In the genomic region with DNA sequence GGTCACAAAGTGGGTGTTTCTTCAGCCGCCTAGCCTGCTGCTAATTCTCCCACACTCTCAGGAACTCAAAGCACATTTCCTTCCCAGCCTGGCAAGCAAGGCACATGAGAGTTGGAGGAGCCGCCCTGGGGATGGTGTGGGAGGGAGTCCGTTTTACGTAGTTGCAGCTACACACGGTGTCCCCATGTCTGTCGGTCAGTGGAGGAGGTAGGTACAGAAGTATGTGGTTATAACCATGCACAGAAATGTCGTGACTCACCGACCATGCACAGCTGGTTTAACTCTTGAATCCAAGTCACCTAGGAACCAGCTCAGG, we compare ENCODE assay signal across 19 cellular contexts. TPM values are rescaled to one million over a fixed set of nuclear protein-coding genes. Genes with fewer than 3 reads are reported as not detected.
DNase-seq lines count a peak whose midpoint lies in the region; ATAC-seq and TF ChIP-seq lines count a peak whose summit lies in the region.
"Had no signal": no experiment of that assay in that cellular context is flagged by ENCODE, and none has a peak within 500 bp of the region (broad histone marks: within the 10 kb centered on the region; RNA-seq: fewer than 3 reads in every experiment).

No MANE protein-coding gene starts in this region.

- H3K27ac ChIP-seq in HCT116 (ENCODE audit: low read depth, low read length): peak overlapping the region; percentile 97
- H3K27ac ChIP-seq in smooth muscle cell (ENCODE audit: low read depth): peak overlapping the region; percentile 96
- H3K27ac ChIP-seq in hepatocyte: no peak overlapping the region
- H3K27ac ChIP-seq: SK-N-MC, stomach, vagina had no signal

- H3K27me3 Mint-ChIP-seq in osteocyte (ENCODE audit: unreplicated experiment): no peaks in the 10 kb centered on the region
- H3K27me3 Mint-ChIP-seq: CD8-positive, alpha-beta memory T cell had no signal

- peak; percentile 90 for ATAC-seq in HCT116
- ATAC-seq: left lobe of liver had no signal

- H3K4me1 Mint-ChIP-seq in osteocyte (ENCODE audit: unreplicated experiment): no peaks in the 10 kb centered on the region
- H3K4me1 Mint-ChIP-seq: CD8-positive, alpha-beta memory T cell had no signal

- no peak for TF ChIP-seq CTCF in HCT116 (IDR thresholded peaks at IDR 0.05 in 2 of 3, conservative IDR thresholded peaks at IDR 0.05 in 1 of 3; ENCODE audit: borderline replicate concordance in 1 of 3, insufficient read depth in 1 of 3, low read depth in 2 of 3, low read length in 2 of 3)
- TF ChIP-seq CTCF in smooth muscle cell (IDR thresholded peaks at IDR 0.05; ENCODE audit: borderline replicate concordance, insufficient read depth, poor library complexity, severe bottlenecking): no peak
- no peak for TF ChIP-seq CTCF in osteocyte (IDR thresholded peaks at IDR 0.05)
- no peak for TF ChIP-seq CTCF in hepatocyte (IDR thresholded peaks at IDR 0.05; ENCODE audit: poor library complexity)

- CTCF ChIA-PET in HCT116 (lab: Charles Lee): interaction anchor here (1.0 kb wide), 1 partner anchor 204 kb away, joined by 3 read pairs; the partner anchor contains the start of gene PRKACB

- H3K9me2 ChIP-seq in HCT116 (ENCODE audit: insufficient read depth): no peaks in the 10 kb centered on the region; the same call in 1 of the 2 replicates
- H3K9me2 ChIP-seq in hepatocyte (replicated peaks; ENCODE audit: insufficient read depth): no peaks in the 10 kb centered on the region

- RAD21 ChIA-PET in HCT116 (lab: Charles Lee; ENCODE audit: low non-redundant PET in 1 of 2, low total read pairs in 2 of 2, uncharacterized antibody in 2 of 2, unreplicated experiment in 2 of 2): interaction anchor here in 1 of 2 experiments (1.2 kb wide), 1 partner anchor 46 kb away, joined by 3 read pairs; the partner anchor contains the start of gene SAMD13

- DNase-seq in HCT116 (ENCODE audit: low read depth, low spot score): peak; percentile 94
- peak; percentile 77 for DNase-seq in amniotic epithelial cell (ENCODE audit: low read depth)
- peak; percentile 40 for DNase-seq in iris pigment epithelial cell (ENCODE audit: low read depth)
- no peak for DNase-seq in smooth muscle cell (lab: John Stamatoyannopoulos, UW; ENCODE audit: unreplicated experiment)
- no peak for DNase-seq in NCI-H524 treated with DMSO at 0.1 percent for 48 hours (lab: John Stamatoyannopoulos, UW)
- no peak for DNase-seq in middle frontal gyrus (ENCODE audit: extremely low spot score, low spot score)
- DNase-seq in osteocyte (ENCODE audit: extremely low spot score, unreplicated experiment): no peak
- no peak for DNase-seq in hepatocyte (ENCODE audit: low spot score)
- DNase-seq: activated CD4-positive, alpha-beta T cell treated with anti-CD3 and anti-CD28 coated beads for 1 hour; activated gamma-delta T cell treated with Interleukin-2 at 50 U/mL for 16 hours; CD8-positive, alpha-beta memory T cell; DMS79 treated with DMSO at 0.1 percent for 48 hours; foreskin melanocyte; NCI-H2081 treated with DMSO at 0.1 percent for 48 hours; NCI-H526; stomach had no signal

- no peaks in the 10 kb centered on the region for H3K36me3 Mint-ChIP-seq in osteocyte (ENCODE audit: unreplicated experiment)
- H3K36me3 Mint-ChIP-seq: CD8-positive, alpha-beta memory T cell had no signal

- H3K9me3 Mint-ChIP-seq in osteocyte (ENCODE audit: unreplicated experiment): no peaks in the 10 kb centered on the region
- H3K9me3 Mint-ChIP-seq: CD8-positive, alpha-beta memory T cell had no signal

- no peaks in the 10 kb centered on the region for H3K79me2 ChIP-seq in HCT116 (ENCODE audit: insufficient read depth, low read length)
- no peaks in the 10 kb centered on the region for H3K79me2 ChIP-seq in smooth muscle cell (ENCODE audit: low read depth)
- H3K79me2 ChIP-seq in hepatocyte: no peaks in the 10 kb centered on the region

- H3K27ac Mint-ChIP-seq in osteocyte (ENCODE audit: unreplicated experiment): no peak overlapping the region
- H3K27ac Mint-ChIP-seq: CD8-positive, alpha-beta memory T cell had no signal

- no peaks in the 10 kb centered on the region for H3K9me3 ChIP-seq in HCT116 (ENCODE audit: control insufficient read depth in 1 of 2, insufficient read depth in 1 of 2, low read depth in 1 of 2, low read length in 2 of 2)
- H3K9me3 ChIP-seq in smooth muscle cell (replicated peaks; ENCODE audit: low read depth): no peaks in the 10 kb centered on the region
- no peaks in the 10 kb centered on the region for H3K9me3 ChIP-seq in hepatocyte (ENCODE audit: low read depth)
- H3K9me3 ChIP-seq: stomach, vagina had no signal

- no peak overlapping the region for H3K4me3 Mint-ChIP-seq in osteocyte (ENCODE audit: unreplicated experiment)
- H3K4me3 Mint-ChIP-seq: CD8-positive, alpha-beta memory T cell had no signal

- peak; percentile 60 for TF ChIP-seq POLR2A in HCT116 (IDR thresholded peaks at IDR 0.05; ENCODE audit: borderline replicate concordance, extremely low read depth, insufficient read depth, insufficient read length)

- WGBS in smooth muscle cell (ENCODE audit: low lambda C conversion rate): 26% methylated on average over 8 of the region's 8 CpGs
- WGBS in hepatocyte (ENCODE audit: low lambda C conversion rate, missing lambda C conversion rate): 89% methylated on average over 8 of the region's 8 CpGs

- H3K36me3 ChIP-seq in HCT116 (ENCODE audit: control insufficient read depth in 1 of 2, insufficient read depth in 2 of 2, low read length in 2 of 2) (no peaks in the 10 kb centered on the region), smooth muscle cell (ENCODE audit: low read depth) (no peaks in the 10 kb centered on the region), hepatocyte (replicated peaks; ENCODE audit: insufficient read depth, low read depth) (no peaks in the 10 kb centered on the region)
- H3K36me3 ChIP-seq: stomach, vagina had no signal

- H3K27me3 ChIP-seq in HCT116 (ENCODE audit: insufficient read depth, low read length) (no peaks in the 10 kb centered on the region), smooth muscle cell (ENCODE audit: low read depth) (no peaks in the 10 kb centered on the region), hepatocyte (no peaks in the 10 kb centered on the region)
- H3K27me3 ChIP-seq: stomach, vagina had no signal

- H3F3A ChIP-seq in smooth muscle cell (ENCODE audit: low read depth): peaks cover 6% of the 10 kb centered on the region

- peak overlapping the region; percentile 53 for H3K9ac ChIP-seq in HCT116 (ENCODE audit: low read length)
- peak overlapping the region; percentile 82 for H3K9ac ChIP-seq in smooth muscle cell (ENCODE audit: low read depth)

- H3K4me1 ChIP-seq in HCT116 (ENCODE audit: control insufficient read depth in 1 of 2, insufficient read depth in 2 of 2, low read length in 2 of 2): peaks cover 80 to 83% of the 10 kb centered on the region in 2 experiments
- peaks cover 5% of the 10 kb centered on the region for H3K4me1 ChIP-seq in smooth muscle cell (ENCODE audit: low read depth)
- H3K4me1 ChIP-seq in hepatocyte (ENCODE audit: insufficient read depth): no peaks in the 10 kb centered on the region

- TF ChIP-seq RAD21 in HCT116 (IDR thresholded peaks at IDR 0.05; ENCODE audit: low read depth): peak; percentile 33; the same call in 1 of the 2 replicates

- no TSS peak for BruUV-seq in HCT116 (replicated peaks; lab: Mats Ljungman, UMichigan)

- no peak overlapping the region for H2AFZ ChIP-seq in HCT116 (ENCODE audit: low read depth, low read length, poor library complexity, severe bottlenecking)
- H2AFZ ChIP-seq in smooth muscle cell (ENCODE audit: low read depth): peak overlapping the region; percentile 6
- H2AFZ ChIP-seq in hepatocyte: no peak overlapping the region

- POLR2A ChIA-PET in HCT116 (lab: Charles Lee): interaction anchor here (0.8 to 2.2 kb wide), 12 partner anchors 9 to 204 kb away, joined by 3 to 9 read pairs (median 3); partner anchors contain the start of gene PRKACB

- H4K20me1 ChIP-seq in HCT116 (ENCODE audit: insufficient read depth) (no peaks in the 10 kb centered on the region), smooth muscle cell (ENCODE audit: low read depth) (no peaks in the 10 kb centered on the region), hepatocyte (ENCODE audit: insufficient read depth, poor library complexity, severe bottlenecking) (no peaks in the 10 kb centered on the region)

- peak overlapping the region; percentile 77 for H3K4me2 ChIP-seq in HCT116 (ENCODE audit: low read length)
- H3K4me2 ChIP-seq in smooth muscle cell: peak overlapping the region; percentile 77
- H3K4me2 ChIP-seq in hepatocyte: no peak overlapping the region

- intact Hi-C loops in HCT116 (cut with micrococcal nuclease): loop anchor here (2.0 to 5.0 kb wide), 4 partner anchors 45 to 254 kb away; no protein-coding TSS in a partner anchor

- H3K4me3 ChIP-seq in HCT116 (replicated peaks in 1 of 2; ENCODE audit: low read depth in 1 of 2, low read length in 2 of 2) (peak overlapping the region; percentile 24 to 48), smooth muscle cell (no peak overlapping the region), hepatocyte (no peak overlapping the region)
- H3K4me3 ChIP-seq: SK-N-MC, stomach, vagina had no signal

TF ChIP-seq in HCT116, 20 proteins besides CTCF, POLR2A, EP300 and RAD21 (continues in another document):
- TF ChIP-seq ELF1 (IDR thresholded peaks at IDR 0.05; ENCODE audit: borderline replicate concordance, low read depth) (no peak), ZFX (IDR thresholded peaks at IDR 0.05) (no peak), EZH2 (IDR thresholded peaks at IDR 0.05) (no peak), YY1 (IDR thresholded peaks at IDR 0.05; ENCODE audit: extremely low read depth, insufficient replicate concordance, low read depth, low read length) (no peak), ZNF274 (IDR thresholded peaks at IDR 0.05; ENCODE audit: low read depth, low read length) (no peak), SRF (IDR thresholded peaks at IDR 0.05; ENCODE audit: low read depth) (peak; percentile 54; the same call in 1 of the 2 replicates), CBX3 (IDR thresholded peaks at IDR 0.05; ENCODE audit: low read depth) (peak; percentile 94), EZH2phosphoT487 (IDR thresholded peaks at IDR 0.05; ENCODE audit: borderline replicate concordance) (no peak)
- TF ChIP-seq, protein P1, sequence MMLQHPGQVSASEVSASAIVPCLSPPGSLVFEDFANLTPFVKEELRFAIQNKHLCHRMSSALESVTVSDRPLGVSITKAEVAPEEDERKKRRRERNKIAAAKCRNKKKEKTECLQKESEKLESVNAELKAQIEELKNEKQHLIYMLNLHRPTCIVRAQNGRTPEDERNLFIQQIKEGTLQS (IDR thresholded peaks at IDR 0.05): no peak; the same call in 1 of the 2 replicates

RNA-seq across cellular contexts. Expression of gene SAMD13, which starts 46.7 kb away (rescaled TPM):
- total RNA-seq in HCT116 (2021; ENCODE audit: unreplicated experiment): 14.9 TPM
- 4.8 and 7.6 TPM in 2 replicates for polyA plus RNA-seq in HCT116 (2012)
- 0.54 and 2.7 TPM in 2 replicates for total RNA-seq in smooth muscle cell
- polyA plus RNA-seq in smooth muscle cell: 0.66 and 1.0 TPM in 2 replicates
- 0.81 and 0.99 TPM in 2 replicates for total RNA-seq in osteocyte
- 1.3 and 2.4 TPM in 2 replicates for total RNA-seq in hepatocyte
- polyA plus RNA-seq in hepatocyte: 0.88 and 2.6 TPM in 2 replicates
- total RNA-seq: vagina had no signal

RNA-seq across cellular contexts. Expression of gene DNASE2B, which starts 50.1 kb away (rescaled TPM):
- total RNA-seq in HCT116 (2021; ENCODE audit: unreplicated experiment): 0.42 TPM
- polyA plus RNA-seq in HCT116 (2012): 0.22 and 0.48 TPM in 2 replicates
- not detected in 2 replicates for total RNA-seq in smooth muscle cell
- polyA plus RNA-seq in smooth muscle cell: not detected in 2 replicates
- not detected in 2 replicates for total RNA-seq in osteocyte
- total RNA-seq in hepatocyte: 0.68 TPM in 1 of 2 replicates, not detected in the other
- 0.32 TPM in 1 of 2 replicates, not detected in the other for polyA plus RNA-seq in hepatocyte
- total RNA-seq: CD8-positive, alpha-beta memory T cell; left lobe of liver; stomach; vagina had no signal
- polyA plus RNA-seq: CD8-positive, alpha-beta memory T cell had no signal

Comparison
In these comparisons a context has a peak if more than half of its experiments do, and no peak if none do; other contexts are left out.
1. DNase-seq: peak in HCT116 (single experiment), amniotic epithelial cell (single experiment) and iris pigment epithelial cell (single experiment); none in smooth muscle cell (single experiment), NCI-H524 treated with DMSO at 0.1 percent for 48 hours (single experiment), middle frontal gyrus (single experiment), osteocyte (single experiment) and hepatocyte (single experiment).
2. H3K4me3 ChIP-seq: peak in HCT116 (2 of 2); none in smooth muscle cell (single experiment) and hepatocyte (single experiment).